ENCODE assay signal across 8 cellular contexts in genomic region chr3:49673131-49673714, GRCh38. TPM values are rescaled to one million over a fixed set of nuclear protein-coding genes. Genes with fewer than 3 reads are reported as not detected.
A peak's percentile ranks its signal among the peaks of the same experiment; 100 is the strongest.
DNase-seq lines count a peak whose midpoint lies in the region; ATAC-seq and TF ChIP-seq lines count a peak whose summit lies in the region.

No MANE protein-coding gene starts in this region.

- H3K4me1 ChIP-seq in ascending aorta: peaks cover 0 to 17% of the 10 kb centered on the region in 2 donors
- H3K4me1 ChIP-seq in left lung: peaks cover 7 to 32% of the 10 kb centered on the region in 2 donors
- H3K4me1 ChIP-seq in thyroid gland: peaks cover 14 to 17% of the 10 kb centered on the region in 2 donors

- H3K27ac ChIP-seq in C4-2B (peak overlapping the region; percentile 97), ascending aorta (peak overlapping the region; percentile 93 to 95), left lung (peak overlapping the region; percentile 86 to 97), thyroid gland (peak overlapping the region; percentile 72 to 93 (median 92))

- no peak for DNase-seq in ascending aorta (ENCODE audit: low spot score in 2 of 2)
- DNase-seq in left lung: no peak
- DNase-seq in thyroid gland: peak in 1 of 2 donors; percentile 10

- H3K9me3 ChIP-seq in ascending aorta: no peaks in the 10 kb centered on the region
- no peaks in the 10 kb centered on the region for H3K9me3 ChIP-seq in left lung
- H3K9me3 ChIP-seq in thyroid gland: no peaks in the 10 kb centered on the region

- ATAC-seq in HG02973 (IDR thresholded peaks at IDR 0.05; ENCODE audit: unreplicated experiment) (peak; percentile 4), left lung (no peak), HG03432 (IDR thresholded peaks at IDR 0.05; ENCODE audit: unreplicated experiment) (no peak), HG02870 (IDR thresholded peaks at IDR 0.05; ENCODE audit: unreplicated experiment) (no peak), HG03378 (IDR thresholded peaks at IDR 0.05; ENCODE audit: unreplicated experiment) (no peak)

- H3K4me3 ChIP-seq in ascending aorta: peak overlapping the region; percentile 78
- H3K4me3 ChIP-seq in left lung: peak overlapping the region; percentile 72 to 97
- H3K4me3 ChIP-seq in thyroid gland (replicated peaks in 1 of 3): peak overlapping the region; percentile 22 to 93 (median 40)

- H3K27me3 ChIP-seq in ascending aorta: no peaks in the 10 kb centered on the region
- H3K27me3 ChIP-seq in left lung: no peaks in the 10 kb centered on the region
- H3K27me3 ChIP-seq in thyroid gland: no peaks in the 10 kb centered on the region

- 6 to 57% methylated on average over 3 to 7 of the region's 17 CpGs for WGBS in thyroid gland, 2 donors

- H3K36me3 ChIP-seq in ascending aorta: peaks cover 22 to 29% of the 10 kb centered on the region in 2 donors
- H3K36me3 ChIP-seq in left lung: peaks cover 0 to 28% of the 10 kb centered on the region in 2 donors
- peaks cover 0 to 21% of the 10 kb centered on the region in 2 donors for H3K36me3 ChIP-seq in thyroid gland

- intact Hi-C loops in ascending aorta (cut with DNase I) (no loop called here), left lung (cut with DNase I) (loop anchor here in 1 of 2 donors (5.0 kb wide), 1 partner anchor 136 kb away; no protein-coding TSS in a partner anchor), thyroid gland (cut with DNase I) (loop anchor here (5.0 kb wide), 1 partner anchor 136 kb away; no protein-coding TSS in a partner anchor)

- TF ChIP-seq CTCF in C4-2B (conservative IDR thresholded peaks at IDR 0.05) (no peak), ascending aorta (IDR thresholded peaks at IDR 0.05) (no peak), left lung (IDR thresholded peaks at IDR 0.05) (no peak), thyroid gland (IDR thresholded peaks at IDR 0.05) (no peak)

- TF ChIP-seq POLR2A in thyroid gland (IDR thresholded peaks at IDR 0.05): no peak

RNA-seq across cellular contexts. Expression of gene APEH, which starts 0.9 kb away (rescaled TPM):
- 79.5 TPM for total RNA-seq in ascending aorta
- total RNA-seq in left lung: 100 to 1,000 TPM; 121 to 122 TPM
- 100 to 1,000 TPM in 3 of 4 donors, 10 to 100 TPM in 1; 92.2 to 219 (median 185) TPM for total RNA-seq in thyroid gland

RNA-seq across cellular contexts. Expression of gene MST1, which starts 16.1 kb away (rescaled TPM):
- total RNA-seq in ascending aorta: 12.6 TPM
- total RNA-seq in left lung: 10 to 100 TPM; 12.5 to 19.1 TPM
- 10 to 100 TPM; 21.5 to 43.5 (median 40.7) TPM for total RNA-seq in thyroid gland

RNA-seq across cellular contexts. Expression of gene RNF123, which starts 16.1 kb away (rescaled TPM):
- total RNA-seq in ascending aorta (33.1 TPM), left lung (10 to 100 TPM; 40.9 to 45.0 TPM), thyroid gland (10 to 100 TPM; 25.9 to 36.8 (median 33.5) TPM)

RNA-seq across cellular contexts. Expression of gene AMIGO3, which starts 46.3 kb away (rescaled TPM):
- total RNA-seq in ascending aorta (0.43 TPM), left lung (under 1 TPM in 1 of 2 donors, not detected in 1; 0.47 TPM), thyroid gland (1 to 10 TPM in 2 of 4 donors, under 1 TPM in 2; 0.40 to 2.8 (median 1.0) TPM)

RNA-seq across cellular contexts. Expression of gene GMPPB, which starts 50.5 kb away (rescaled TPM):
- total RNA-seq in ascending aorta: 16.4 TPM
- 10 to 100 TPM; 41.0 to 69.5 TPM for total RNA-seq in left lung
- total RNA-seq in thyroid gland: 10 to 100 TPM; 28.5 to 85.6 (median 57.7) TPM
